Comparison of ENCODE assay signal across 9 cellular contexts in the genomic region with DNA sequence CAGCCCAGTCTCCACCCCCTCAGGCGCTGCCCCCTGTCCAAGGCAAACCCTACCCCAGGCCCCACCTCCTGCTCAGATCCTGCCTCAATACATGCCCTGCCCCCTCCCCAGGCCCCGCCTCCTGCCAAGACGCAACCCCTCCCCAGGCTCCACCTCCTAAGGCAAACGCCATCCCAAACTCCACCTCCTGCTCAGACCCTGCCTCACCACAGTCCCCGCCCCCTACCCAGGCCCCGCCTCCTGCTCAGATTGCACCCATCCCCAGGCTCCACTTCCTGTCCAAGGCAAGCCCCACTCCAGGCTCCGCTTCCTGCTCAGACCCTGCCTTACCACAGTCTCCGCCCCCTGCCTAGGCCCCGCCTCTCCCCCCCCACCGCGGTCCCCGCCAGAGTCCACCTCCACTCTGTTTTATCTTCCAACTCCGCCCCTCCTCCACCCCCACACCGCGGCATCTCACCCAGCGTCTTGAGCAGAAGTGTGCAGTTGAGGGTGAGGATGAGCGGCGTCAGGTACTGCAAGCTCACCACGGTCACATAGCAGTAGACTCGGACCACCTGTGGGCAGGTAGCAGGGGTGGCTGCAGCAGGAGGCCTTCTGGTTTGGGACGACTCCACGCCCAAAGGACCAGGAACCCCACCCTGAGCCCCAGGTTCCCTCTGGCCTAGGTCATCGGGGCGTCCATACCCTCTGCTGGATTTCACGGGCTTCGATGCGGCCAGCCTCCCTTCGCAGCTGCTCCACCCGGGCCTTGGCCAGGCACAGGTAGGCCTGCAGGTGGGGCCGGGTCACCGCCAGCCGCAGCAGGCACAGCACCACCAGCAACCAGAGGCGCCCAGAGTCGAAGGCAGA. TPM values are rescaled to one million over a fixed set of nuclear protein-coding genes. Genes with fewer than 3 reads are reported as not detected.
DNase-seq lines count a peak whose midpoint lies in the region; ATAC-seq, FAIRE-seq and TF ChIP-seq lines count a peak whose summit lies in the region.
"Had no signal": no experiment of that assay in that cellular context is flagged by ENCODE, and none has a peak within 500 bp of the region (broad histone marks: within the 10 kb centered on the region; RNA-seq: fewer than 3 reads in every experiment).

No MANE protein-coding gene starts in this region.

- peaks cover 8 to 29% of the 10 kb centered on the region in 2 experiments for H3K4me1 ChIP-seq in K562 (replicated peaks in 1 of 2; ENCODE audit: control insufficient read depth in 2 of 2, insufficient read depth in 2 of 2, low read length in 2 of 2)
- H3K4me1 ChIP-seq in liver (ENCODE audit: control insufficient read depth in 4 of 4, insufficient read depth in 4 of 4, low read length in 3 of 4), result peaks cover 0 to 3% (median 0%) of the 10 kb centered on the region in 4 donors

- peak; percentile 44 for DNase-seq in AG20443 (ENCODE audit: low spot score)
- DNase-seq in HuH-7 (ENCODE audit: low spot score), result peak; percentile 76
- peak; percentile 99 for DNase-seq in K562 (ENCODE audit: extremely low read depth in 1 of 4, low spot score in 3 of 4)
- DNase-seq in type B pancreatic cell (ENCODE audit: extremely low spot score, unreplicated experiment), result no peak
- DNase-seq in epidermal melanocyte (ENCODE audit: insufficient read length, low spot score), result no peak
- no peak for DNase-seq in activated CD8-positive, alpha-beta memory T cell treated with anti-CD3 and anti-CD28 coated beads, Interleukin-2, amount 50 U/mL, for 48 hours

- in situ Hi-C loops in K562 (cut with MboI), result no loop called here

- H3K4me3 ChIP-seq in K562, result peak overlapping the region; percentile 3; the same call in 1 of the 2 replicates
- no peak overlapping the region for H3K4me3 ChIP-seq in liver (ENCODE audit: low read depth in 1 of 3, low read length in 3 of 3)

- TF ChIP-seq RAD21 in K562 (CRISPR knock-in tag; conservative IDR thresholded peaks at IDR 0.05 in 1 of 2, IDR thresholded peaks at IDR 0.05 in 1 of 2), result no peak
- no peak for TF ChIP-seq RAD21 in liver (IDR thresholded peaks at IDR 0.05)

- no peaks in the 10 kb centered on the region for H4K20me1 ChIP-seq in K562 (replicated peaks; ENCODE audit: control insufficient read depth, insufficient read depth, low read length)

- no peaks in the 10 kb centered on the region; the same call in 2 of the 3 replicates for H3K79me2 ChIP-seq in K562 (ENCODE audit: control insufficient read depth, insufficient read depth, low read length)

- H3K27ac ChIP-seq in K562 (ENCODE audit: extremely low read depth, low read depth, low read length) (peak overlapping the region; percentile 52; the same call in 2 of the 3 replicates), liver (ENCODE audit: low read depth in 1 of 2, low read length in 2 of 2) (no peak overlapping the region)
- H3K27ac ChIP-seq: VCaP had no signal

- no peaks in the 10 kb centered on the region for H3K4me1 Mint-ChIP-seq in type B pancreatic cell (ENCODE audit: unreplicated experiment)

- POLR2A ChIA-PET in K562 (lab: Yijun Ruan, JAX), result interaction anchor here (0.7 kb wide), 1 partner anchor 46 kb away, joined by 3 read pairs; no protein-coding TSS in a partner anchor

- no TSS peak for BruUV-seq in K562 (replicated peaks; lab: Mats Ljungman, UMichigan)

- 21% methylated on average over 27 of the region's 34 CpGs for WGBS in K562 (ENCODE audit: insufficient coverage, low coverage, missing lambda C conversion rate)
- WGBS in liver, result 70% methylated on average over 34 of the region's 34 CpGs

- TF ChIP-seq CTCF in K562 (IDR thresholded peaks at IDR 0.05 in 2 of 3, conservative IDR thresholded peaks at IDR 0.05 in 1 of 3; ENCODE audit: insufficient read depth in 2 of 3, low read depth in 1 of 3, low read length in 3 of 3), result no peak
- no peak for TF ChIP-seq CTCF in liver (IDR thresholded peaks at IDR 0.05; ENCODE audit: low read depth, low read length, missing input control)
- no peak for TF ChIP-seq CTCF in type B pancreatic cell (conservative IDR thresholded peaks at IDR 0.05)

- H3K9me3 ChIP-seq in K562 (replicated peaks; ENCODE audit: control insufficient read depth, insufficient read depth, low read depth, low read length) (no peaks in the 10 kb centered on the region), liver (ENCODE audit: control insufficient read depth in 4 of 4, low read length in 3 of 4) (no peaks in the 10 kb centered on the region)

- H3K27me3 ChIP-seq in K562 (ENCODE audit: control insufficient read depth in 2 of 2, insufficient read depth in 2 of 2, low read length in 2 of 2), result no peaks in the 10 kb centered on the region
- H3K27me3 ChIP-seq in liver (ENCODE audit: control insufficient read depth in 4 of 4, insufficient read depth in 4 of 4, low read length in 3 of 4), result no peaks in the 10 kb centered on the region

- no peaks in the 10 kb centered on the region for H3K9me1 ChIP-seq in K562 (ENCODE audit: control insufficient read depth, insufficient read depth, low read length)

- H3K36me3 Mint-ChIP-seq in type B pancreatic cell, result peaks cover 9% of the 10 kb centered on the region

- peaks cover 7% of the 10 kb centered on the region for H3K9me3 Mint-ChIP-seq in type B pancreatic cell

- CTCF ChIA-PET in K562 (lab: Yijun Ruan, JAX; ENCODE audit: low intra/inter-chr PET ratio), result no interaction called here

- H3K27ac Mint-ChIP-seq in type B pancreatic cell, result no peak overlapping the region

- no peak for TF ChIP-seq EP300 in K562 (IDR thresholded peaks at IDR 0.05; ENCODE audit: low read length)

- H3K36me3 ChIP-seq in K562 (ENCODE audit: control insufficient read depth, insufficient read depth, low read length) (peaks cover 50% of the 10 kb centered on the region), liver (ENCODE audit: control insufficient read depth in 4 of 4, insufficient read depth in 3 of 4, low read depth in 1 of 4, low read length in 3 of 4) (peaks cover 0 to 17% (median 2%) of the 10 kb centered on the region in 4 donors)

- TF ChIP-seq POLR2A in K562 (conservative IDR thresholded peaks at IDR 0.05), result peak; percentile 56; the same call in 1 of the 2 replicates

- peak; percentile 99 for FAIRE-seq in K562 (lab: Jason Lieb, UNC)

- H3K4me3 Mint-ChIP-seq in type B pancreatic cell, result no peak overlapping the region

- ATAC-seq in K562, result peak; percentile 99
- ATAC-seq in HG03571 (IDR thresholded peaks at IDR 0.05; ENCODE audit: unreplicated experiment), result no peak

- intact Hi-C loops in K562 (cut with micrococcal nuclease), result no loop called here

- H3K9ac ChIP-seq in K562 (ENCODE audit: insufficient read depth in 1 of 2, low read depth in 2 of 2, low read length in 2 of 2) (peak overlapping the region; percentile 7 to 89; a peak in 3 of 4 replicates), liver (ENCODE audit: low read depth in 1 of 2, low read length in 2 of 2) (no peak overlapping the region)

- peak overlapping the region; percentile 73 for H3K4me2 ChIP-seq in K562 (ENCODE audit: insufficient read depth, low read length)

- peak overlapping the region; percentile 71 for H2AFZ ChIP-seq in K562 (ENCODE audit: low read depth, low read length)

- no peaks in the 10 kb centered on the region for H3K27me3 Mint-ChIP-seq in type B pancreatic cell

RNA-seq across cellular contexts. Expression of a gene that starts 17.7 kb away (rescaled TPM):
- 61.8 and 208 TPM in 2 replicates for total RNA-seq in K562 (2011; cell fraction: chromatin; rRNA removed; ENCODE audit: low replicate concordance)
- 275 and 276 TPM in 2 replicates for total RNA-seq in K562 (2011; cell fraction: nucleolus; rRNA removed)
- 120 and 154 TPM in 2 replicates for total RNA-seq in K562 (2011; cell fraction: nucleoplasm; rRNA removed)
- total RNA-seq in K562 (2014; rRNA removed), result 77.2 and 105 TPM in 2 replicates
- total RNA-seq in K562 (2014; rRNA removed; fragmentation: Illumina TruSeq; extraction: Trizol), result 15.4 and 24.5 TPM in 2 replicates
- 33.8 and 38.9 TPM in 2 replicates for total RNA-seq in K562 (2015; rRNA removed; fragmentation: Illumina TruSeq; extraction: Trizol)
- 76.7 and 81.2 TPM in 2 replicates for total RNA-seq in K562 (2021)
- polyA plus RNA-seq in K562 (2011; rRNA removed), result 42.5 and 66.4 TPM in 2 replicates
- polyA plus RNA-seq in K562 (2011; cell fraction: cytosol; rRNA removed), result 82.2 and 238 TPM in 2 replicates
- 177 and 332 TPM in 2 replicates for polyA plus RNA-seq in K562 (2011; cell fraction: nucleus; rRNA removed)
- 45.4 and 63.2 TPM in 2 replicates for polyA plus RNA-seq in K562 (2012)
- 29.2 and 68.5 TPM in 2 replicates for polyA plus RNA-seq in K562 (2014; fragmentation: Illumina TruSeq; extraction: Trizol)
- polyA plus RNA-seq in K562 (2014; fragmentation: Nextera tagmentation; extraction: Ambion mirVana), result 1 to 10 TPM in 1 of 2 experiments, under 1 TPM in 1; 0.63 to 4.7 TPM
- 92.3 and 98.4 TPM in 2 replicates for polyA plus RNA-seq in K562 (2014; rRNA removed)
- 35.9 and 53.2 TPM in 2 replicates for polyA minus RNA-seq in K562 (2011; rRNA and poly(A)+ RNA removed)
- polyA minus RNA-seq in K562 (2011; cell fraction: cytosol; rRNA and poly(A)+ RNA removed), result 52.1 and 59.5 TPM in 2 replicates
- 89.7 and 90.0 TPM in 2 replicates for polyA minus RNA-seq in K562 (2011; cell fraction: nucleus; rRNA and poly(A)+ RNA removed)
- total RNA-seq in liver, result 10 to 100 TPM; 13.1 to 22.7 TPM
- 10 to 100 TPM; 25.3 to 27.1 TPM for polyA plus RNA-seq in liver
- 29.1 and 45.2 TPM in 2 replicates for total RNA-seq in type B pancreatic cell (ENCODE audit: low replicate concordance)

RNA-seq across cellular contexts. Expression of a gene that starts 49.5 kb away (rescaled TPM):
- total RNA-seq in K562 (2011; cell fraction: chromatin; rRNA removed; ENCODE audit: low replicate concordance), result 1.4 TPM in 1 of 2 replicates, not detected in the other
- total RNA-seq in K562 (2011; cell fraction: nucleolus; rRNA removed), result 1.2 and 1.7 TPM in 2 replicates
- total RNA-seq in K562 (2011; cell fraction: nucleoplasm; rRNA removed), result 1.4 and 1.8 TPM in 2 replicates
- total RNA-seq in K562 (2014; rRNA removed) (0.16 and 0.77 TPM in 2 replicates), K562 (2014; rRNA removed; fragmentation: Illumina TruSeq; extraction: Trizol) (not detected in 2 replicates), K562 (2015; rRNA removed; fragmentation: Illumina TruSeq; extraction: Trizol) (0.14 and 0.23 TPM in 2 replicates), K562 (2021) (0.72 and 1.9 TPM in 2 replicates), liver (under 1 TPM in 1 of 2 donors, not detected in 1; 0.08 TPM), type B pancreatic cell (ENCODE audit: low replicate concordance) (1.5 and 1.6 TPM in 2 replicates)
- polyA plus RNA-seq in K562 (2011; rRNA removed) (0.15 and 0.26 TPM in 2 replicates), K562 (2014; fragmentation: Illumina TruSeq; extraction: Trizol) (0.65 and 1.0 TPM in 2 replicates), K562 (2014; fragmentation: Nextera tagmentation; extraction: Ambion mirVana) (not detected), K562 (2014; rRNA removed) (0.46 and 1.1 TPM in 2 replicates), liver (under 1 TPM; 0.30 to 0.39 TPM)
- 0.12 and 0.25 TPM in 2 replicates for polyA plus RNA-seq in K562 (2011; cell fraction: cytosol; rRNA removed)
- polyA plus RNA-seq in K562 (2011; cell fraction: nucleus; rRNA removed), result 1.1 and 1.8 TPM in 2 replicates
- polyA plus RNA-seq in K562 (2012), result 0.14 and 7.0 TPM in 2 replicates
- polyA minus RNA-seq in K562 (2011; rRNA and poly(A)+ RNA removed), result not detected in 2 replicates
- not detected in 2 replicates for polyA minus RNA-seq in K562 (2011; cell fraction: cytosol; rRNA and poly(A)+ RNA removed)
- 0.27 and 0.89 TPM in 2 replicates for polyA minus RNA-seq in K562 (2011; cell fraction: nucleus; rRNA and poly(A)+ RNA removed)

RNA-seq across cellular contexts. Expression of a gene that starts 56.7 kb away (rescaled TPM):
- 32.0 and 85.4 TPM in 2 replicates for total RNA-seq in K562 (2011; cell fraction: chromatin; rRNA removed; ENCODE audit: low replicate concordance)
- total RNA-seq in K562 (2011; cell fraction: nucleolus; rRNA removed), result 50.1 and 57.7 TPM in 2 replicates
- total RNA-seq in K562 (2011; cell fraction: nucleoplasm; rRNA removed), result 45.2 and 57.4 TPM in 2 replicates
- 14.1 and 15.1 TPM in 2 replicates for total RNA-seq in K562 (2014; rRNA removed)
- 7.9 and 10.5 TPM in 2 replicates for total RNA-seq in K562 (2014; rRNA removed; fragmentation: Illumina TruSeq; extraction: Trizol)
- 8.7 and 9.9 TPM in 2 replicates for total RNA-seq in K562 (2015; rRNA removed; fragmentation: Illumina TruSeq; extraction: Trizol)
- total RNA-seq in K562 (2021), result 30.2 and 32.2 TPM in 2 replicates
- polyA plus RNA-seq in K562 (2011; rRNA removed), result 17.0 and 19.4 TPM in 2 replicates
- polyA plus RNA-seq in K562 (2011; cell fraction: cytosol; rRNA removed), result 21.5 and 36.4 TPM in 2 replicates
- 66.0 and 91.7 TPM in 2 replicates for polyA plus RNA-seq in K562 (2011; cell fraction: nucleus; rRNA removed)
- 17.8 and 23.7 TPM in 2 replicates for polyA plus RNA-seq in K562 (2012)
- polyA plus RNA-seq in K562 (2014; fragmentation: Illumina TruSeq; extraction: Trizol), result 16.4 and 23.3 TPM in 2 replicates
- polyA plus RNA-seq in K562 (2014; fragmentation: Nextera tagmentation; extraction: Ambion mirVana), result 1 to 10 TPM in 1 of 2 experiments, under 1 TPM in 1; 0.59 to 2.0 TPM
- polyA plus RNA-seq in K562 (2014; rRNA removed), result 24.7 and 25.5 TPM in 2 replicates
- 6.5 and 10.2 TPM in 2 replicates for polyA minus RNA-seq in K562 (2011; rRNA and poly(A)+ RNA removed)
- polyA minus RNA-seq in K562 (2011; cell fraction: cytosol; rRNA and poly(A)+ RNA removed), result 11.4 and 14.1 TPM in 2 replicates
- 13.1 and 13.3 TPM in 2 replicates for polyA minus RNA-seq in K562 (2011; cell fraction: nucleus; rRNA and poly(A)+ RNA removed)
- total RNA-seq in liver, result 10 to 100 TPM; 24.7 to 79.7 TPM
- polyA plus RNA-seq in liver, result 10 to 100 TPM; 40.7 to 89.6 TPM
- total RNA-seq in type B pancreatic cell (ENCODE audit: low replicate concordance), result 10.0 and 13.4 TPM in 2 replicates

Comparison
In these comparisons a context has a peak if more than half of its experiments do, and no peak if none do; other contexts are left out.
1. DNase-seq: peak in AG20443 (single experiment), HuH-7 (single experiment) and K562 (4 of 4); none in type B pancreatic cell (single experiment), epidermal melanocyte (single experiment) and activated CD8-positive, alpha-beta memory T cell treated with anti-CD3 and anti-CD28 coated beads, Interleukin-2, amount 50 U/mL, for 48 hours (single experiment).
2. H3K9ac ChIP-seq: peak in K562 (2 of 2); none in liver (0 of 2).